In the genomic region with DNA sequence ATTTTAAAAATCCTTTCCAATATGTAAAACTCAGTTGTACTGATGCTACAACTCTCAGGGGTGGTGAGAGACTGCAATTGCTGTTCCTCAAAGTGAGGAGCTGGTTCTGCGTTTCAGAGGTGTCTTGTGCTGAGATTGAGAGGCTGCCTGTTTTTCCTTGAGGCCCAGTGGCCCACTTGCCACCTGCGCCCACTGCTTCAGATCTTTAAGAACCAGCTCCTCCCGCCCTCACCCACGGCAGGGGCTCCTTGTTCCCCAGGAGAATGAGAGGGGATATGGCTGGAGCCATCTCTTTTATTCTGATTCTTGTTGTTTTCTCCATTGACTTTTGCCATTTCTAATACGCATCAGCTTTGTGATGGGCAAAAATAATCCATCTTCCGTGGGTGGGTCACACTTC, we compare ENCODE assay signal across 17 cellular contexts. TPM values are rescaled to one million over a fixed set of nuclear protein-coding genes. Genes with fewer than 3 reads are reported as not detected.
A peak's percentile ranks its signal among the peaks of the same experiment; 100 is the strongest.
DNase-seq lines count a peak whose midpoint lies in the region; ATAC-seq and TF ChIP-seq lines count a peak whose summit lies in the region.
"Had no signal": no experiment of that assay in that cellular context is flagged by ENCODE, and none has a peak within 500 bp of the region (broad histone marks: within the 10 kb centered on the region; RNA-seq: fewer than 3 reads in every experiment).

No MANE protein-coding gene starts in this region.

- no peak for DNase-seq in HCT116 (ENCODE audit: low read depth, low spot score)
- DNase-seq in WTC11 (ENCODE audit: low spot score): no peak
- no peak for DNase-seq in left colon
- DNase-seq in stomach: no peak
- DNase-seq in NCI-H2171 treated with DMSO at 0.1 percent for 48 hours (lab: John Stamatoyannopoulos, UW): no peak
- DNase-seq in activated T-helper 1 cell treated with anti-CD3 and anti-CD28 coated beads, Interleukin-12 subunit alpha, Interleukin-12 subunit beta, Interleukin-2, Interleukin-4 antibody, amounts not matched to agents 30 ng/mL and 10 ng/mL and 1 ng/mL, durations not matched to agents 14 hours and 24 hours and 36 hours (ENCODE audit: low spot score): no peak
- DNase-seq in NCI-H146 treated with DMSO at 0.1 percent for 48 hours (lab: John Stamatoyannopoulos, UW; ENCODE audit: unreplicated experiment): no peak
- no peak for DNase-seq in adrenal gland
- DNase-seq: activated CD4-positive, alpha-beta T cell treated with anti-CD3 and anti-CD28 coated beads, Interleukin-2, amount 10 ng/mL, durations not matched to agents 7 days and 5 days; activated effector memory CD4-positive, alpha-beta T cell treated with Interleukin-2 at 50 U/mL for 16 hours; nephron progenitor cell; SHP77 treated with DMSO at 0.1 percent for 48 hours; stimulated activated CD4-positive, alpha-beta T cell treated with anti-CD3 and anti-CD28 coated beads, Interleukin-2, amount 100 ng/mL, for 48 hours; T-cell had no signal

- no peaks in the 10 kb centered on the region for H3K9me3 ChIP-seq in HCT116 (ENCODE audit: control insufficient read depth in 1 of 2, insufficient read depth in 1 of 2, low read depth in 1 of 2, low read length in 2 of 2)
- H3K9me3 ChIP-seq in stomach: peaks cover 0 to 3% (median 0%) of the 10 kb centered on the region in 4 donors
- H3K9me3 ChIP-seq in adrenal gland (replicated peaks in 1 of 3): no peaks in the 10 kb centered on the region

- peaks cover 59% of the 10 kb centered on the region for H3K79me2 ChIP-seq in HCT116 (ENCODE audit: insufficient read depth, low read length)

- TF ChIP-seq EP300 in stomach (IDR thresholded peaks at IDR 0.05): no peak

- no peak for TF ChIP-seq POLR2A in HCT116 (IDR thresholded peaks at IDR 0.05; ENCODE audit: borderline replicate concordance, extremely low read depth, insufficient read depth, insufficient read length)
- TF ChIP-seq POLR2A in stomach (IDR thresholded peaks at IDR 0.05): no peak
- TF ChIP-seq POLR2A in adrenal gland (IDR thresholded peaks at IDR 0.05): no peak

- H3K27ac Mint-ChIP-seq in WTC11: 0 out of 2 replicates have a peak overlapping the region, but pooled peaks have one; percentile 24
- no peak overlapping the region for H3K27ac Mint-ChIP-seq in activated T-helper 1 cell treated with anti-CD3 and anti-CD28 coated beads, Interleukin-12 subunit alpha, Interleukin-12 subunit beta, Interleukin-2, Interleukin-4 antibody, amounts not matched to agents 30 ng/mL and 10 ng/mL and 1 ng/mL, durations not matched to agents 14 hours and 24 hours and 36 hours
- H3K27ac Mint-ChIP-seq: activated CD4-positive, alpha-beta T cell treated with anti-CD3 and anti-CD28 coated beads, Interleukin-2, amount 10 ng/mL, durations not matched to agents 7 days and 5 days; mesothelial cell of epicardium; nephron progenitor cell; T-cell had no signal

- POLR2A ChIA-PET in HCT116 (lab: Charles Lee) (no interaction called here), WTC11 (lab: Charles Lee) (no interaction called here)

- WGBS in stomach, 5 donors: 82 to 94% (median 87%) methylated on average over 6 of the region's 6 CpGs
- WGBS in adrenal gland, 4 donors: 82 to 93% (median 87%) methylated on average over 6 of the region's 6 CpGs

- H3K27ac ChIP-seq in HCT116 (ENCODE audit: low read depth, low read length): peak overlapping the region; percentile 73
- H3K27ac ChIP-seq in stomach: peak overlapping the region in 4 of 5 donors; percentile 49 to 85 (median 57)
- H3K27ac ChIP-seq in adrenal gland: peak overlapping the region in 1 of 5 donors; percentile 43

- TF ChIP-seq CTCF in HCT116 (IDR thresholded peaks at IDR 0.05 in 2 of 3, conservative IDR thresholded peaks at IDR 0.05 in 1 of 3; ENCODE audit: borderline replicate concordance in 1 of 3, insufficient read depth in 1 of 3, low read depth in 2 of 3, low read length in 2 of 3) (no peak), WTC11 (IDR thresholded peaks at IDR 0.05) (no peak), stomach (IDR thresholded peaks at IDR 0.05) (no peak), adrenal gland (IDR thresholded peaks at IDR 0.05) (no peak)

- H3K4me2 ChIP-seq in HCT116 (ENCODE audit: low read length): peak overlapping the region; percentile 55

- no peak for TF ChIP-seq RAD21 in HCT116 (IDR thresholded peaks at IDR 0.05; ENCODE audit: low read depth)

- H3K4me3 ChIP-seq in HCT116 (replicated peaks in 1 of 2; ENCODE audit: low read depth in 1 of 2, low read length in 2 of 2) (peak overlapping the region in 1 of 2 experiments; percentile 10; a peak in 1 of 4 replicates), stomach (no peak overlapping the region), adrenal gland (no peak overlapping the region)
- H3K4me3 ChIP-seq: skin epidermis had no signal

- H3K27me3 Mint-ChIP-seq in WTC11 (ENCODE audit: low read depth): no peaks in the 10 kb centered on the region; the same call in 1 of the 2 replicates
- H3K27me3 Mint-ChIP-seq in activated T-helper 1 cell treated with anti-CD3 and anti-CD28 coated beads, Interleukin-12 subunit alpha, Interleukin-12 subunit beta, Interleukin-2, Interleukin-4 antibody, amounts not matched to agents 30 ng/mL and 10 ng/mL and 1 ng/mL, durations not matched to agents 14 hours and 24 hours and 36 hours (ENCODE audit: insufficient read depth): no peaks in the 10 kb centered on the region
- H3K27me3 Mint-ChIP-seq: activated CD4-positive, alpha-beta T cell treated with anti-CD3 and anti-CD28 coated beads, Interleukin-2, amount 10 ng/mL, durations not matched to agents 7 days and 5 days; T-cell had no signal

- peaks cover 0 to 49% of the 10 kb centered on the region in 2 experiments; a peak in 3 of 4 replicates for H3K36me3 ChIP-seq in HCT116 (ENCODE audit: control insufficient read depth in 1 of 2, insufficient read depth in 2 of 2, low read length in 2 of 2)
- peaks cover 22 to 68% (median 60%) of the 10 kb centered on the region in 4 donors for H3K36me3 ChIP-seq in stomach
- peaks cover 0 to 9% of the 10 kb centered on the region in 2 donors for H3K36me3 ChIP-seq in adrenal gland (replicated peaks in 1 of 2)

- H4K20me1 ChIP-seq in HCT116 (ENCODE audit: insufficient read depth): no peaks in the 10 kb centered on the region

- H3K9me2 ChIP-seq in HCT116 (ENCODE audit: insufficient read depth): no peaks in the 10 kb centered on the region

- CTCF ChIA-PET in HCT116 (lab: Charles Lee): no interaction called here
- CTCF ChIA-PET in WTC11 (lab: Charles Lee): interaction anchor here (0.9 to 1.7 kb wide), 5 partner anchors 12 to 143 kb away, joined by 3 to 5 read pairs (median 3); no protein-coding TSS in a partner anchor

- H3K4me3 Mint-ChIP-seq in WTC11: no peak overlapping the region
- no peak overlapping the region for H3K4me3 Mint-ChIP-seq in activated T-helper 1 cell treated with anti-CD3 and anti-CD28 coated beads, Interleukin-12 subunit alpha, Interleukin-12 subunit beta, Interleukin-2, Interleukin-4 antibody, amounts not matched to agents 30 ng/mL and 10 ng/mL and 1 ng/mL, durations not matched to agents 14 hours and 24 hours and 36 hours
- H3K4me3 Mint-ChIP-seq: activated CD4-positive, alpha-beta T cell treated with anti-CD3 and anti-CD28 coated beads, Interleukin-2, amount 10 ng/mL, durations not matched to agents 7 days and 5 days; CD14-positive monocyte; mesothelial cell of epicardium; nephron progenitor cell; T-cell had no signal

- peaks cover 14% of the 10 kb centered on the region for H3K36me3 Mint-ChIP-seq in WTC11
- H3K36me3 Mint-ChIP-seq in activated T-helper 1 cell treated with anti-CD3 and anti-CD28 coated beads, Interleukin-12 subunit alpha, Interleukin-12 subunit beta, Interleukin-2, Interleukin-4 antibody, amounts not matched to agents 30 ng/mL and 10 ng/mL and 1 ng/mL, durations not matched to agents 14 hours and 24 hours and 36 hours (ENCODE audit: low read depth): no peaks in the 10 kb centered on the region
- H3K36me3 Mint-ChIP-seq: mesothelial cell of epicardium had no signal

- no peaks in the 10 kb centered on the region for H3K27me3 ChIP-seq in HCT116 (ENCODE audit: insufficient read depth, low read length)
- no peaks in the 10 kb centered on the region for H3K27me3 ChIP-seq in stomach
- no peaks in the 10 kb centered on the region for H3K27me3 ChIP-seq in adrenal gland

- H3K4me1 Mint-ChIP-seq in WTC11: peaks cover 8% of the 10 kb centered on the region
- H3K4me1 Mint-ChIP-seq in activated T-helper 1 cell treated with anti-CD3 and anti-CD28 coated beads, Interleukin-12 subunit alpha, Interleukin-12 subunit beta, Interleukin-2, Interleukin-4 antibody, amounts not matched to agents 30 ng/mL and 10 ng/mL and 1 ng/mL, durations not matched to agents 14 hours and 24 hours and 36 hours (ENCODE audit: low read depth): no peaks in the 10 kb centered on the region
- H3K4me1 Mint-ChIP-seq: activated CD4-positive, alpha-beta T cell treated with anti-CD3 and anti-CD28 coated beads, Interleukin-2, amount 10 ng/mL, durations not matched to agents 7 days and 5 days had no signal

- intact Hi-C loops in HCT116 (cut with micrococcal nuclease): no loop called here
- intact Hi-C loops in left colon (cut with DNase I, micrococcal nuclease): no loop called here
- intact Hi-C loops in stomach (cut with DNase I; ENCODE audit: low total_unique reads): no loop called here
- intact Hi-C loops in activated T-helper 1 cell treated with anti-CD3 and anti-CD28 coated beads, Interleukin-12 subunit alpha, Interleukin-12 subunit beta, Interleukin-2, Interleukin-4 antibody, amounts not matched to agents 30 ng/mL and 10 ng/mL and 1 ng/mL, durations not matched to agents 14 hours and 24 hours and 36 hours (cut with micrococcal nuclease): no loop called here
- intact Hi-C loops in adrenal gland (cut with DNase I): no loop called here

- RAD21 ChIA-PET in HCT116 (lab: Charles Lee; ENCODE audit: low non-redundant PET in 1 of 2, low total read pairs in 2 of 2, uncharacterized antibody in 2 of 2, unreplicated experiment in 2 of 2): no interaction called here

- peaks cover 59 to 60% of the 10 kb centered on the region in 2 experiments for H3K4me1 ChIP-seq in HCT116 (ENCODE audit: control insufficient read depth in 1 of 2, insufficient read depth in 2 of 2, low read length in 2 of 2)
- H3K4me1 ChIP-seq in stomach: peaks cover 15 to 30% (median 26%) of the 10 kb centered on the region in 4 donors
- peaks cover 6 to 18% of the 10 kb centered on the region in 2 donors for H3K4me1 ChIP-seq in adrenal gland (replicated peaks in 1 of 2)

- ATAC-seq in HCT116 (no peak), WTC11 (no peak), left colon (peak; percentile 4)
- ATAC-seq: T-cell had no signal

- H3K9me3 Mint-ChIP-seq in WTC11: peaks cover 19% of the 10 kb centered on the region
- H3K9me3 Mint-ChIP-seq in activated T-helper 1 cell treated with anti-CD3 and anti-CD28 coated beads, Interleukin-12 subunit alpha, Interleukin-12 subunit beta, Interleukin-2, Interleukin-4 antibody, amounts not matched to agents 30 ng/mL and 10 ng/mL and 1 ng/mL, durations not matched to agents 14 hours and 24 hours and 36 hours: no peaks in the 10 kb centered on the region
- H3K9me3 Mint-ChIP-seq: activated CD4-positive, alpha-beta T cell treated with anti-CD3 and anti-CD28 coated beads, Interleukin-2, amount 10 ng/mL, durations not matched to agents 7 days and 5 days; T-cell had no signal

- peak overlapping the region; percentile 19 for H3K9ac ChIP-seq in HCT116 (ENCODE audit: low read length)

- no TSS peak for BruUV-seq in HCT116 (replicated peaks; lab: Mats Ljungman, UMichigan)

- no peak overlapping the region for H2AFZ ChIP-seq in HCT116 (ENCODE audit: low read depth, low read length, poor library complexity, severe bottlenecking)

RNA-seq across cellular contexts. Expression of gene EVA1C, which starts 45.5 kb away (rescaled TPM):
- total RNA-seq in HCT116 (2021; ENCODE audit: unreplicated experiment) (29.3 TPM), WTC11 (2021) (2.3 to 3.6 TPM (median 3.1 TPM) in 3 replicates), left colon (10 to 100 TPM; 10.3 to 24.5 TPM), stomach (100 to 1,000 TPM in 1 of 5 donors, 10 to 100 TPM in 4; 10.6 to 142 (median 48.7) TPM), adrenal gland (10 to 100 TPM in 5 of 8 donors, 1 to 10 TPM in 3; 6.3 to 16.2 (median 12.1) TPM)
- 13.5 and 14.9 TPM in 2 replicates for polyA plus RNA-seq in HCT116 (2012)
- polyA plus RNA-seq in stomach (10 to 100 TPM; 18.2 to 39.1 (median 33.6) TPM), adrenal gland (10 to 100 TPM in 2 of 3 donors, 1 to 10 TPM in 1; 8.2 to 33.2 (median 31.4) TPM)
- 6.2 and 7.6 TPM in 2 replicates for total RNA-seq in activated T-helper 1 cell treated with anti-CD3 and anti-CD28 coated beads, Interleukin-12 subunit alpha, Interleukin-12 subunit beta, Interleukin-2, Interleukin-4 antibody, amounts not matched to agents 30 ng/mL and 10 ng/mL and 1 ng/mL, durations not matched to agents 14 hours and 24 hours and 36 hours
